ENCODE assay signal across 10 cellular contexts in the genomic region with DNA sequence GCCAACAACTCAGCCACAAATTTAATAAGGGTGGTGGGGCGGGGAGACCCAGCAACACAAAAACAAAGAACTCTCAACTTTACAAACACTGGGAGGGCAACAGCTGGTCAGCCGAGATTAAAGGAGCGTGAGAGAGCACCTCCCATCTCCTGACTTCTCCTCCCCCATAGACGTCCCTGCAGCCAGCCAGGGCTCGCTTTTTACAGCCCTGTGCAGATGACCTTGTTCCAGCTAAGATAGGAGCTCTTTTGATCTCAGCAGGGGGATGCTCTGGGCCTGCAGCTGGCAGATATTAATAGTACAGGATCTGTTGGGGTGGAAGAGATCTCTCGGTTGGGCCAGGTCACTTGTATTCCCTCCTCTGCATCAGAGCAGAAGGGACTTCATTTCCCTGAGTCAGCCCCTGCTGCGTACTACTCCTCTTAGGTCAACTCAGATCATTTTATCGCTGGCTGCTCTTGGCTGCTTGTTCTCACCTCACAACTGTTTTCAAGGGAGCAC.
DNase-seq lines count a peak whose midpoint lies in the region; ATAC-seq and TF ChIP-seq lines count a peak whose summit lies in the region.
"Had no signal": no experiment of that assay in that cellular context is flagged by ENCODE, and none has a peak within 500 bp of the region (broad histone marks: within the 10 kb centered on the region; RNA-seq: fewer than 3 reads in every experiment).

No MANE protein-coding gene starts in this region.

- H3K9me3 Mint-ChIP-seq in endodermal cell: peaks cover 17% of the 10 kb centered on the region
- peaks cover 5% of the 10 kb centered on the region for H3K9me3 Mint-ChIP-seq in neural crest cell
- H3K9me3 Mint-ChIP-seq: activated T-cell treated with anti-CD3 and anti-CD28 coated beads, Interleukin-2, amount 50 U/mL, for 24 hours had no signal

- peak; percentile 81 for DNase-seq in NCI-H2227 treated with DMSO at 0.1 percent for 48 hours (lab: John Stamatoyannopoulos, UW)
- DNase-seq in endodermal cell: peak; percentile 73
- no peak for DNase-seq in neural crest cell (ENCODE audit: low read depth, low spot score)
- no peak for DNase-seq in COR-L47 (lab: John Stamatoyannopoulos, UW)
- DNase-seq in DMS53 treated with DMSO at 0.1 percent for 48 hours (lab: John Stamatoyannopoulos, UW; ENCODE audit: unreplicated experiment): no peak
- DNase-seq in Kasumi-1 (lab: John Stamatoyannopoulos, UW): no peak
- DNase-seq: activated T-cell treated with anti-CD3 and anti-CD28 coated beads, Interleukin-2, amount 50 U/mL, for 24 hours; NCI-H1694 had no signal

- no peaks in the 10 kb centered on the region for H4K20me1 ChIP-seq in BLaER1

- H3K27me3 ChIP-seq in BLaER1 (no peaks in the 10 kb centered on the region), endodermal cell (ENCODE audit: control insufficient read depth, insufficient read depth, low read length, poor library complexity, severe bottlenecking) (no peaks in the 10 kb centered on the region)

- peaks cover 16% of the 10 kb centered on the region for H3K9me3 ChIP-seq in BLaER1
- peaks cover 14% of the 10 kb centered on the region for H3K9me3 ChIP-seq in endodermal cell (ENCODE audit: control insufficient read depth, low read length)

- peaks cover 49% of the 10 kb centered on the region for H3K4me1 Mint-ChIP-seq in endodermal cell
- H3K4me1 Mint-ChIP-seq in neural crest cell: peaks cover 76% of the 10 kb centered on the region

- H3K27ac Mint-ChIP-seq in endodermal cell (no peak overlapping the region), neural crest cell (ENCODE audit: unreplicated experiment) (peak overlapping the region; percentile 21)
- H3K27ac Mint-ChIP-seq: activated T-cell treated with anti-CD3 and anti-CD28 coated beads, Interleukin-2, amount 50 U/mL, for 24 hours had no signal

- peaks cover 4% of the 10 kb centered on the region for H3K36me3 Mint-ChIP-seq in endodermal cell (ENCODE audit: low read depth)
- H3K36me3 Mint-ChIP-seq in neural crest cell (ENCODE audit: low read depth): peaks cover 14% of the 10 kb centered on the region

- H3K27me3 Mint-ChIP-seq in endodermal cell (ENCODE audit: insufficient read depth): peaks cover 2% of the 10 kb centered on the region
- H3K27me3 Mint-ChIP-seq in neural crest cell (ENCODE audit: low read depth): no peaks in the 10 kb centered on the region
- H3K27me3 Mint-ChIP-seq: activated T-cell treated with anti-CD3 and anti-CD28 coated beads, Interleukin-2, amount 50 U/mL, for 24 hours had no signal

- H3K4me3 Mint-ChIP-seq in endodermal cell (no peak overlapping the region), neural crest cell (peak overlapping the region; percentile 44)
- H3K4me3 Mint-ChIP-seq: activated T-cell treated with anti-CD3 and anti-CD28 coated beads, Interleukin-2, amount 50 U/mL, for 24 hours had no signal

- peak overlapping the region; percentile 37; the same call in 1 of the 2 replicates for H3K9ac ChIP-seq in BLaER1
- H3K9ac ChIP-seq in endodermal cell (ENCODE audit: extremely low read depth, low read length, poor library complexity, severe bottlenecking): no peak overlapping the region

- no peak for ATAC-seq in HG03565 (IDR thresholded peaks at IDR 0.05; ENCODE audit: unreplicated experiment)

- peaks cover 5% of the 10 kb centered on the region; the same call in 1 of the 2 replicates for H3K36me3 ChIP-seq in BLaER1
- H3K36me3 ChIP-seq in endodermal cell (ENCODE audit: control insufficient read depth, insufficient read depth, low read length): no peaks in the 10 kb centered on the region

- H3K4me2 ChIP-seq in BLaER1: peak overlapping the region; percentile 72

- 64 to 92% methylated on average over 3 to 8 of the region's 8 CpGs for WGBS in endodermal cell (ENCODE audit: insufficient coverage in 1 of 2, insufficient read length in 1 of 2), 2 experiments

- peak overlapping the region; percentile 77 for H3K27ac ChIP-seq in BLaER1
- peak overlapping the region; percentile 9 for H3K27ac ChIP-seq in endodermal cell (ENCODE audit: low read depth, low read length)

- TF ChIP-seq CTCF in endodermal cell (conservative IDR thresholded peaks at IDR 0.05): no peak
- TF ChIP-seq CTCF in neural crest cell (conservative IDR thresholded peaks at IDR 0.05): no peak

- H3K4me3 ChIP-seq in BLaER1 (peak overlapping the region; percentile 21; the same call in 1 of the 2 replicates), endodermal cell (ENCODE audit: low read length) (no peak overlapping the region)

- H3K4me1 ChIP-seq in BLaER1 (peaks cover 74% of the 10 kb centered on the region), endodermal cell (ENCODE audit: control insufficient read depth, insufficient read depth, low read length) (peaks cover 25% of the 10 kb centered on the region)

Comparison
In these comparisons a context has a peak if more than half of its experiments do, and no peak if none do; other contexts are left out.
1. DNase-seq: peak in NCI-H2227 treated with DMSO at 0.1 percent for 48 hours (single experiment) and endodermal cell (single experiment); none in neural crest cell (single experiment), COR-L47 (single experiment), DMS53 treated with DMSO at 0.1 percent for 48 hours (single experiment) and Kasumi-1 (0 of 2).